ENCODE assay signal across 2 cellular contexts in genomic region chr19:12076331-12076730, GRCh38.
TF ChIP-seq lines count a peak whose summit lies in the region.

No MANE protein-coding gene starts in this region.

TF ChIP-seq in Ishikawa, 13 proteins besides CTCF, POLR2A, EP300 and RAD21:
- peak; percentile 46; the same call in 1 of the 2 replicates for TF ChIP-seq TCF12 (IDR thresholded peaks at IDR 0.05; ENCODE audit: low read depth)

TF ChIP-seq in H1, 55 proteins besides CTCF, POLR2A, EP300 and RAD21:
- TF ChIP-seq KDM1A (IDR thresholded peaks at IDR 0.05; ENCODE audit: borderline replicate concordance, low read length) (peak; percentile 63; the same call in 1 of the 2 replicates), ZNF274 (IDR thresholded peaks at IDR 0.05; ENCODE audit: borderline replicate concordance, extremely low read depth, low read length) (peak; percentile 62)
